8 cellular contexts compared by ENCODE assay signal in genomic region chr3:32467333-32468070, GRCh38. TPM values are rescaled to one million over a fixed set of nuclear protein-coding genes. Genes with fewer than 3 reads are reported as not detected.
DNase-seq lines count a peak whose midpoint lies in the region; ATAC-seq and TF ChIP-seq lines count a peak whose summit lies in the region.

No MANE protein-coding gene starts in this region.

- no peak overlapping the region for H3K27ac Mint-ChIP-seq in activated naive CD8-positive, alpha-beta T cell treated with anti-CD3 and anti-CD28 coated beads, Interleukin-2, amount 50 U/mL, for 24 hours

- peaks cover 9% of the 10 kb centered on the region for H3K4me1 ChIP-seq in DND-41 (ENCODE audit: insufficient read depth, low read length)
- H3K4me1 ChIP-seq in left ventricle myocardium inferior, result peaks cover 19% of the 10 kb centered on the region
- peaks cover 5% of the 10 kb centered on the region for H3K4me1 ChIP-seq in vagina

- no peaks in the 10 kb centered on the region for H3K9me3 Mint-ChIP-seq in activated naive CD8-positive, alpha-beta T cell treated with anti-CD3 and anti-CD28 coated beads, Interleukin-2, amount 50 U/mL, for 24 hours

- H3K4me2 ChIP-seq in DND-41 (ENCODE audit: insufficient read depth, low read length), result peak overlapping the region; percentile 56

- no peaks in the 10 kb centered on the region for H3K27me3 Mint-ChIP-seq in activated naive CD8-positive, alpha-beta T cell treated with anti-CD3 and anti-CD28 coated beads, Interleukin-2, amount 50 U/mL, for 24 hours

- H3K36me3 Mint-ChIP-seq in activated naive CD8-positive, alpha-beta T cell treated with anti-CD3 and anti-CD28 coated beads, Interleukin-2, amount 50 U/mL, for 24 hours (ENCODE audit: low read depth), result peaks cover 2% of the 10 kb centered on the region

- TF ChIP-seq POLR2A in vagina (IDR thresholded peaks at IDR 0.05), result no peak

- intact Hi-C loops in left ventricle myocardium inferior (cut with micrococcal nuclease), result loop anchor here (5.0 kb wide), 1 partner anchor 95 kb away; no protein-coding TSS in a partner anchor
- intact Hi-C loops in vagina (cut with DNase I), result loop anchor here (10.0 kb wide), 1 partner anchor 73 kb away; the partner anchor contains the start of gene CMTM7

- ATAC-seq in DND-41 (ENCODE audit: insufficient read depth, low read depth) (peak; percentile 94), GM21576 (IDR thresholded peaks at IDR 0.05; ENCODE audit: unreplicated experiment) (peak; percentile 76)
- ATAC-seq in activated naive CD8-positive, alpha-beta T cell treated with anti-CD3 and anti-CD28 coated beads, Interleukin-2, amount 50 U/mL, for 24 hours, result peak; percentile 80

- no peaks in the 10 kb centered on the region for H4K20me1 ChIP-seq in DND-41 (ENCODE audit: insufficient read depth, low read length)

- DNase-seq in DND-41 (peak; percentile 76), SKM-1 treated with dmso at 0.1 percent for 144 hours (lab: John Stamatoyannopoulos, UW; ENCODE audit: unreplicated experiment) (peak; percentile 49), left ventricle myocardium inferior (peak; percentile 66), putamen (ENCODE audit: low spot score) (peak; percentile 42), vagina (ENCODE audit: extremely low spot score in 2 of 2) (no peak)
- DNase-seq in activated naive CD8-positive, alpha-beta T cell treated with anti-CD3 and anti-CD28 coated beads, Interleukin-2, amount 50 U/mL, for 24 hours, result peak; percentile 84

- H3K27me3 ChIP-seq in DND-41 (ENCODE audit: insufficient read depth, low read length, poor library complexity) (no peaks in the 10 kb centered on the region), left ventricle myocardium inferior (ENCODE audit: low read depth) (no peaks in the 10 kb centered on the region), vagina (no peaks in the 10 kb centered on the region)

- H3K36me3 ChIP-seq in DND-41 (ENCODE audit: insufficient read depth, low read length) (peaks cover 21% of the 10 kb centered on the region), KOPT-K1 (ENCODE audit: insufficient read depth, low read length) (peaks cover 19% of the 10 kb centered on the region), left ventricle myocardium inferior (no peaks in the 10 kb centered on the region), vagina (no peaks in the 10 kb centered on the region)

- peaks cover 43% of the 10 kb centered on the region for H3K4me1 Mint-ChIP-seq in activated naive CD8-positive, alpha-beta T cell treated with anti-CD3 and anti-CD28 coated beads, Interleukin-2, amount 50 U/mL, for 24 hours

- H3K79me2 ChIP-seq in DND-41 (ENCODE audit: insufficient read depth, low read length), result no peaks in the 10 kb centered on the region

- H3K4me3 Mint-ChIP-seq in activated naive CD8-positive, alpha-beta T cell treated with anti-CD3 and anti-CD28 coated beads, Interleukin-2, amount 50 U/mL, for 24 hours, result no peak overlapping the region

- H3K27ac ChIP-seq in DND-41 (ENCODE audit: low read length), result peak overlapping the region; percentile 45
- peak overlapping the region; percentile 44 for H3K27ac ChIP-seq in KOPT-K1 (ENCODE audit: low read depth, low read length, poor library complexity, severe bottlenecking)
- peak overlapping the region; percentile 56 for H3K27ac ChIP-seq in left ventricle myocardium inferior (replicated peaks)
- no peak overlapping the region for H3K27ac ChIP-seq in vagina

- TF ChIP-seq CTCF in DND-41 (IDR thresholded peaks at IDR 0.05; ENCODE audit: borderline replicate concordance, extremely low read depth, low read length, poor library complexity, severe bottlenecking), result peak; percentile 95
- TF ChIP-seq CTCF in left ventricle myocardium inferior (IDR thresholded peaks at IDR 0.05; ENCODE audit: borderline replicate concordance), result peak; percentile 99
- peak; percentile 82 to 100 (median 90) for TF ChIP-seq CTCF in vagina (IDR thresholded peaks at IDR 0.05)

- H2AFZ ChIP-seq in DND-41 (ENCODE audit: low read depth, low read length), result peak overlapping the region; percentile 63; the same call in 1 of the 2 replicates

- H3K9me3 ChIP-seq in DND-41 (ENCODE audit: insufficient read depth, low read length, severe bottlenecking) (no peaks in the 10 kb centered on the region), KOPT-K1 (ENCODE audit: insufficient read depth, low read length, poor library complexity, severe bottlenecking) (no peaks in the 10 kb centered on the region), left ventricle myocardium inferior (replicated peaks) (no peaks in the 10 kb centered on the region), vagina (no peaks in the 10 kb centered on the region)

- H3K4me3 ChIP-seq in DND-41 (ENCODE audit: low read depth in 1 of 2, low read length in 2 of 2) (peak overlapping the region in 1 of 2 experiments; percentile 5; a peak in 1 of 4 replicates), left ventricle myocardium inferior (peak overlapping the region; percentile 62), vagina (peak overlapping the region; percentile 26 to 44)

- peak overlapping the region; percentile 34; the same call in 1 of the 2 replicates for H3K9ac ChIP-seq in DND-41 (ENCODE audit: low read depth, low read length)

RNA-seq across cellular contexts. Expression of gene CMTM6, which starts 35.1 kb away (rescaled TPM):
- total RNA-seq in left ventricle myocardium inferior (10.9 TPM), vagina (28.0 TPM)

Comparison
In these comparisons a context has a peak if more than half of its experiments do, and no peak if none do; other contexts are left out.
1. DNase-seq: peak in DND-41 (single experiment), SKM-1 treated with dmso at 0.1 percent for 144 hours (single experiment), activated naive CD8-positive, alpha-beta T cell treated with anti-CD3 and anti-CD28 coated beads, Interleukin-2, amount 50 U/mL, for 24 hours (single experiment), left ventricle myocardium inferior (single experiment) and putamen (single experiment); none in vagina (0 of 2).
2. Peak in every context shown above with its lines, with median percentiles within 50 percentile points of each other: ATAC-seq and CTCF ChIP-seq.